1 cellular context compared by ENCODE assay signal in genomic region chr4:102868782-102869568, GRCh38.
TF ChIP-seq lines count a peak whose summit lies in the region.

A gene with protein sequence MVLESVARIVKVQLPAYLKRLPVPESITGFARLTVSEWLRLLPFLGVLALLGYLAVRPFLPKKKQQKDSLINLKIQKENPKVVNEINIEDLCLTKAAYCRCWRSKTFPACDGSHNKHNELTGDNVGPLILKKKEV (plus strand): TSS chr4:102868992. CDS start chr4:102869085, 93 bp downstream.

TF ChIP-seq in K562, 482 proteins besides CTCF, POLR2A, EP300 and RAD21 (continued from another document and continues in another):
- peak; percentile 94 for TF ChIP-seq MGA (IDR thresholded peaks at IDR 0.05)
- peak; percentile 86 for TF ChIP-seq ZBTB7A (IDR thresholded peaks at IDR 0.05; ENCODE audit: borderline replicate concordance, control insufficient read depth, low read depth, low read length)
- peak; percentile 18; the same call in 1 of the 2 replicates for TF ChIP-seq SOX6 (IDR thresholded peaks at IDR 0.05)
- TF ChIP-seq ZNF143 (CRISPR knock-in tag; IDR thresholded peaks at IDR 0.05), result peak; percentile 40; the same call in 1 of the 2 replicates
- TF ChIP-seq ELF4 (CRISPR knock-in tag; IDR thresholded peaks at IDR 0.05), result no peak
- peak; percentile 73; the same call in 1 of the 2 replicates for TF ChIP-seq ETV1 (tag; conservative IDR thresholded peaks at IDR 0.05; ENCODE audit: low read depth)
- 0 out of 2 replicates have a peak, but pooled peaks have one; percentile 32 for TF ChIP-seq BRD4 (IDR thresholded peaks at IDR 0.05)
- TF ChIP-seq ZNF253 (CRISPR knock-in tag; conservative IDR thresholded peaks at IDR 0.05), result no peak
- TF ChIP-seq CBFB (CRISPR knock-in tag; IDR thresholded peaks at IDR 0.05), result 0 out of 2 replicates have a peak, but pooled peaks have one; percentile 36
- TF ChIP-seq ZNF134 (CRISPR knock-in tag; conservative IDR thresholded peaks at IDR 0.05), result no peak
- no peak for TF ChIP-seq ZNF76 (CRISPR knock-in tag; IDR thresholded peaks at IDR 0.05; ENCODE audit: borderline replicate concordance)
- TF ChIP-seq ZNF274 (IDR thresholded peaks at IDR 0.05; ENCODE audit: borderline replicate concordance, low read depth, low read length), result no peak
- TF ChIP-seq HMBOX1 (IDR thresholded peaks at IDR 0.05), result no peak
- no peak for TF ChIP-seq ILK (tag; IDR thresholded peaks at IDR 0.05; ENCODE audit: borderline replicate concordance, low read depth)
- no peak for TF ChIP-seq RHOXF2B (CRISPR knock-in tag; conservative IDR thresholded peaks at IDR 0.05)
- TF ChIP-seq, protein P1, sequence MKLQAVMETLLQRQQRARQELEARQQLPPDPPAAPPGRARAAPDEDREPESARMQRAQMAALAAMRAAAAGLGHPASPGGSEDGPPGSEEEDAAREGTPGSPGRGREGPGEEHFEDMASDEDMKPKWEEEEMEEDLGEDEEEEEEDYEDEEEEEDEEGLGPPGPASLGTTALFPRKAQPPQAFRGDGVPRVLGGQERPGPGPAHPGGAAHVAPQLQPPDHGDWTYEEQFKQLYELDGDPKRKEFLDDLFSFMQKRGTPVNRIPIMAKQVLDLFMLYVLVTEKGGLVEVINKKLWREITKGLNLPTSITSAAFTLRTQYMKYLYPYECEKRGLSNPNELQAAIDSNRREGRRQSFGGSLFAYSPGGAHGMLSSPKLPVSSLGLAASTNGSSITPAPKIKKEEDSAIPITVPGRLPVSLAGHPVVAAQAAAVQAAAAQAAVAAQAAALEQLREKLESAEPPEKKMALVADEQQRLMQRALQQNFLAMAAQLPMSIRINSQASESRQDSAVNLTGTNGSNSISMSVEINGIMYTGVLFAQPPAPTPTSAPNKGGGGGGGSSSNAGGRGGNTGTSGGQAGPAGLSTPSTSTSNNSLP (IDR thresholded peaks at IDR 0.05; ENCODE audit: borderline replicate concordance, low read depth, low read length), result no peak
- 0 out of 2 replicates have a peak, but pooled peaks have one; percentile 40 for TF ChIP-seq ZC3H4 (CRISPR knock-in tag; IDR thresholded peaks at IDR 0.05; ENCODE audit: borderline replicate concordance)
- TF ChIP-seq SMAD4 (CRISPR knock-in tag; conservative IDR thresholded peaks at IDR 0.05), result 0 out of 2 replicates have a peak, but pooled peaks have one; percentile 27
- no peak for TF ChIP-seq ZNF217 (CRISPR knock-in tag; IDR thresholded peaks at IDR 0.05)
- TF ChIP-seq SMC3 (conservative IDR thresholded peaks at IDR 0.05; ENCODE audit: insufficient read depth, low read depth, low read length), result no peak
- TF ChIP-seq ZNF445 (CRISPR knock-in tag; IDR thresholded peaks at IDR 0.05; ENCODE audit: low read depth), result no peak
- 0 out of 2 replicates have a peak, but pooled peaks have one; percentile 25 for TF ChIP-seq ZC3H11A (IDR thresholded peaks at IDR 0.05; ENCODE audit: low read depth, low read length)
- TF ChIP-seq TBL1XR1 (IDR thresholded peaks at IDR 0.05; ENCODE audit: low read length in 2 of 2), result no peak
- peak; percentile 9; the same call in 1 of the 2 replicates for TF ChIP-seq E2F4 (CRISPR knock-in tag; IDR thresholded peaks at IDR 0.05; ENCODE audit: low read depth)
- peak; percentile 41 for TF ChIP-seq ELF1 (tag; IDR thresholded peaks at IDR 0.05)
- TF ChIP-seq RNF2 (IDR thresholded peaks at IDR 0.05), result peak; percentile 64
- peak; percentile 99 for TF ChIP-seq PHF8 (IDR thresholded peaks at IDR 0.05; ENCODE audit: borderline replicate concordance, low read length)
- TF ChIP-seq FOXJ2 (tag; IDR thresholded peaks at IDR 0.05), result peak; percentile 79
- TF ChIP-seq NCOA1 (IDR thresholded peaks at IDR 0.05; ENCODE audit: low read depth), result peak; percentile 37; the same call in 1 of the 2 replicates
- peak; percentile 79; the same call in 1 of the 2 replicates for TF ChIP-seq MITF (IDR thresholded peaks at IDR 0.05)
- TF ChIP-seq SETDB1 (IDR thresholded peaks at IDR 0.05; ENCODE audit: low read length), result no peak
- no peak for TF ChIP-seq FOXA1 (IDR thresholded peaks at IDR 0.05; ENCODE audit: borderline replicate concordance)
